ENCODE assay signal across 10 cellular contexts in the genomic region with DNA sequence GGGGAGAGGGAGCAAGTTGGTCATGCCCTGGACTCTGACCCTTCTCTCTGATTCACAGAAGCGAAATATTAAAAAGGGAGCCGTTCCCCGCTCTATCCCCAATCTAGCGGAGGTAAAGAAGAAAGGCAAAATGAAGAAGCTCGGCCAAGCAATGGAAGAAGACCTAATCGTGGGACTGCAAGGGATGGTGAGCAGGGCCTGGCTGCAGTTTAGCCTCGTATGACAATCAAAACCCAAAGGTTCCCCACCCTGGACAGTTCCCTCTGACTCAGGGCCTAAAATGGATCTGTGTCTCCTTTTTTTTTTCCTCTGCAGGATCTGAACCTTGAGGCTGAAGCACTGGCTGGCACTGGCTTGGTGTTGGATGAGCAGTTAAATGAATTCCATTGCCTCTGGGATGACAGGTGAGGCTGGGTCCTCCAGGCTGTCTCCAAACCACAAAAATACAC. TPM values are rescaled to one million over a fixed set of nuclear protein-coding genes. Genes with fewer than 3 reads are reported as not detected.
A peak's percentile ranks its signal among the peaks of the same experiment; 100 is the strongest.
DNase-seq lines count a peak whose midpoint lies in the region; ATAC-seq and TF ChIP-seq lines count a peak whose summit lies in the region.
"Had no signal": no experiment of that assay in that cellular context is flagged by ENCODE, and none has a peak within 500 bp of the region (broad histone marks: within the 10 kb centered on the region; RNA-seq: fewer than 3 reads in every experiment).

No MANE protein-coding gene starts in this region.

- H3K27ac Mint-ChIP-seq in brain (peak overlapping the region; percentile 98 to 100 (median 99)), mesothelial cell of epicardium (peak overlapping the region; percentile 99)

- POLR2A ChIA-PET in HEK293T (lab: Yijun Ruan, JAX) = no interaction called here

- intact Hi-C loops in Right ventricle myocardium inferior (cut with DNase I) = loop anchor here (2.0 to 5.0 kb wide), 3 partner anchors 94 to 379 kb away; a partner anchor contains a TSS

- no peak for ATAC-seq in Right ventricle myocardium inferior

- H3K27me3 ChIP-seq in right atrium auricular region = no peaks in the 10 kb centered on the region

- H3K9me3 Mint-ChIP-seq in brain = peaks cover 0 to 13% (median 0%) of the 10 kb centered on the region in 5 experiments
- H3K9me3 Mint-ChIP-seq in mesothelial cell of epicardium = peaks cover 32% of the 10 kb centered on the region

- H3K4me3 Mint-ChIP-seq in brain = peak overlapping the region; percentile 94 to 96 (median 96)
- H3K4me3 Mint-ChIP-seq in mesothelial cell of epicardium = peak overlapping the region; percentile 93

- H3K27me3 Mint-ChIP-seq in brain (peaks cover 10% of the 10 kb centered on the region), mesothelial cell of epicardium (ENCODE audit: low read depth) (no peaks in the 10 kb centered on the region)

- H3K4me1 Mint-ChIP-seq in brain (peaks cover 5% of the 10 kb centered on the region), mesothelial cell of epicardium (peaks cover 10% of the 10 kb centered on the region)

- H3K27ac ChIP-seq in right atrium auricular region = peak overlapping the region; percentile 90 to 92

- no peak for TF ChIP-seq CTCF in right atrium auricular region (IDR thresholded peaks at IDR 0.05)
- TF ChIP-seq CTCF in brain (conservative IDR thresholded peaks at IDR 0.05) = no peak
- no peak for TF ChIP-seq CTCF in mesothelial cell of epicardium (IDR thresholded peaks at IDR 0.05; ENCODE audit: unreplicated experiment)

- DNase-seq in right atrium auricular region (ENCODE audit: low spot score) (no peak), Right ventricle myocardium inferior (ENCODE audit: missing footprints) (no peak), mesothelial cell of epicardium (ENCODE audit: low spot score in 2 of 2, unreplicated experiment in 2 of 2) (no peak), NCI-H510A treated with DMSO at 0.1 percent for 48 hours (lab: John Stamatoyannopoulos, UW) (no peak), Ammon's horn (ENCODE audit: low spot score) (no peak), NCI-H1105 treated with DMSO at 0.1 percent for 48 hours (lab: John Stamatoyannopoulos, UW) (no peak), HEK293T (ENCODE audit: extremely low spot score) (no peak)

- H3K36me3 ChIP-seq in right atrium auricular region = no peaks in the 10 kb centered on the region

- CTCF ChIA-PET in HEK293T (lab: Yijun Ruan, JAX) = no interaction called here

- H3K4me1 ChIP-seq in right atrium auricular region = peaks cover 0 to 5% of the 10 kb centered on the region in 2 donors

- no peaks in the 10 kb centered on the region for H3K9me3 ChIP-seq in right atrium auricular region

- peak overlapping the region; percentile 47 to 60 for H3K4me3 ChIP-seq in right atrium auricular region

- H3K36me3 Mint-ChIP-seq in brain = peaks cover 8% of the 10 kb centered on the region
- H3K36me3 Mint-ChIP-seq in mesothelial cell of epicardium = peaks cover 9% of the 10 kb centered on the region

TF ChIP-seq in HEK293T, 16 proteins besides CTCF, POLR2A, EP300 and RAD21:
- TF ChIP-seq NFRKB (IDR thresholded peaks at IDR 0.05) (no peak), CTBP1 (IDR thresholded peaks at IDR 0.05; ENCODE audit: borderline replicate concordance) (no peak), ZNF384 (IDR thresholded peaks at IDR 0.05) (no peak), SP1 (IDR thresholded peaks at IDR 0.05) (no peak), HDGF (IDR thresholded peaks at IDR 0.05; ENCODE audit: borderline replicate concordance) (no peak), FOXM1 (IDR thresholded peaks at IDR 0.05; ENCODE audit: borderline replicate concordance) (no peak), BHLHE40 (IDR thresholded peaks at IDR 0.05; ENCODE audit: borderline replicate concordance) (no peak), SUZ12 (IDR thresholded peaks at IDR 0.05) (no peak), FOXA1 (IDR thresholded peaks at IDR 0.05) (no peak), TARDBP (IDR thresholded peaks at IDR 0.05) (no peak), ARNT (IDR thresholded peaks at IDR 0.05) (no peak), L3MBTL2 (conservative IDR thresholded peaks at IDR 0.05) (no peak), LEF1 (IDR thresholded peaks at IDR 0.05; ENCODE audit: borderline replicate concordance) (no peak), ELF4 (IDR thresholded peaks at IDR 0.05) (no peak), FOXK2 (IDR thresholded peaks at IDR 0.05) (no peak)
- TF ChIP-seq, protein P1, sequence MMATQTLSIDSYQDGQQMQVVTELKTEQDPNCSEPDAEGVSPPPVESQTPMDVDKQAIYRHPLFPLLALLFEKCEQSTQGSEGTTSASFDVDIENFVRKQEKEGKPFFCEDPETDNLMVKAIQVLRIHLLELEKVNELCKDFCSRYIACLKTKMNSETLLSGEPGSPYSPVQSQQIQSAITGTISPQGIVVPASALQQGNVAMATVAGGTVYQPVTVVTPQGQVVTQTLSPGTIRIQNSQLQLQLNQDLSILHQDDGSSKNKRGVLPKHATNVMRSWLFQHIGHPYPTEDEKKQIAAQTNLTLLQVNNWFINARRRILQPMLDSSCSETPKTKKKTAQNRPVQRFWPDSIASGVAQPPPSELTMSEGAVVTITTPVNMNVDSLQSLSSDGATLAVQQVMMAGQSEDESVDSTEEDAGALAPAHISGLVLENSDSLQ (IDR thresholded peaks at IDR 0.05) = no peak
TF ChIP-seq in HEK293T: peak in this region for 0.

RNA-seq across cellular contexts. Expression of a gene that starts 1.0 kb away (rescaled TPM):
- 10 to 100 TPM; 27.1 to 30.4 TPM for total RNA-seq in right atrium auricular region
- total RNA-seq in Right ventricle myocardium inferior = 37.3 TPM
- 97.9 TPM for polyA plus RNA-seq in brain (ENCODE audit: insufficient read depth, low read depth, low replicate concordance)
- total RNA-seq in mesothelial cell of epicardium = 196 to 205 TPM (median 200 TPM) in 3 replicates

RNA-seq across cellular contexts. Expression of a gene that starts 16.4 kb away (rescaled TPM):
- under 1 TPM in 1 of 2 donors, not detected in 1; 0.20 TPM for total RNA-seq in right atrium auricular region
- total RNA-seq in Right ventricle myocardium inferior = 0.16 TPM
- polyA plus RNA-seq in brain (ENCODE audit: insufficient read depth, low read depth, low replicate concordance) = not detected
- not detected in 3 replicates for total RNA-seq in mesothelial cell of epicardium
- total RNA-seq: lung microvascular endothelial cell, NCI-H460 had no signal

RNA-seq across cellular contexts. Expression of a gene that starts 23.5 kb away (rescaled TPM):
- total RNA-seq in right atrium auricular region = not detected
- not detected for total RNA-seq in Right ventricle myocardium inferior
- polyA plus RNA-seq in brain (ENCODE audit: insufficient read depth, low read depth, low replicate concordance) = 0.75 TPM
- 0.33 to 0.63 TPM (median 0.54 TPM) in 3 replicates for total RNA-seq in mesothelial cell of epicardium
- total RNA-seq: lung microvascular endothelial cell had no signal

RNA-seq across cellular contexts. Expression of a gene that starts 32.6 kb away (rescaled TPM):
- total RNA-seq in right atrium auricular region (10 to 100 TPM in 1 of 2 donors, 1 to 10 TPM in 1; 4.3 to 12.5 TPM), Right ventricle myocardium inferior (not detected), mesothelial cell of epicardium (41.6 to 46.9 TPM (median 42.8 TPM) in 3 replicates)
- 267 TPM for polyA plus RNA-seq in brain (ENCODE audit: insufficient read depth, low read depth, low replicate concordance)

RNA-seq across cellular contexts. Expression of a gene that starts 41.3 kb away (rescaled TPM):
- total RNA-seq in right atrium auricular region (not detected), Right ventricle myocardium inferior (not detected), mesothelial cell of epicardium (not detected in 3 replicates)
- polyA plus RNA-seq in brain (ENCODE audit: insufficient read depth, low read depth, low replicate concordance) = 1.2 TPM
- total RNA-seq: lung microvascular endothelial cell, NCI-H460 had no signal
